32 cellular contexts compared by ENCODE assay signal in genomic region chr5:168002116-168002515, GRCh38.
"Had no signal": no experiment of that assay in that cellular context is flagged by ENCODE, and none has a peak within 500 bp of the region (broad histone marks: within the 10 kb centered on the region; RNA-seq: fewer than 3 reads in every experiment).

No MANE protein-coding gene starts in this region.

- H3K27me3 Mint-ChIP-seq: activated T-cell treated with anti-CD3 and anti-CD28 coated beads, Interleukin-2, amount 50 U/mL, for 24 hours had no signal

- H3K36me3 Mint-ChIP-seq: activated naive CD4-positive, alpha-beta T cell treated with anti-CD3 and anti-CD28 coated beads, Interleukin-2, amount 50 U/mL, for 72 hours had no signal

- H3K9me3 Mint-ChIP-seq: activated CD8-positive, alpha-beta T cell treated with anti-CD3 and anti-CD28 coated beads for 36 hours; activated naive CD4-positive, alpha-beta T cell treated with anti-CD3 and anti-CD28 coated beads for 36 hours; activated naive CD4-positive, alpha-beta T cell treated with anti-CD3 and anti-CD28 coated beads, Interleukin-2, amount 50 U/mL, for 72 hours; activated T-cell treated with anti-CD3 and anti-CD28 coated beads, Interleukin-2, amount 50 U/mL, for 24 hours; activated T-helper 2 cell treated with anti-CD3 and anti-CD28 coated beads, Interferon-gamma antibody, Interleukin-2, Interleukin-4, amounts not matched to agents 10 μg/mL and 5 μg/mL and 100 μg/mL, durations not matched to agents 14 hours and 24 hours and 36 hours had no signal

- H3K4me3 Mint-ChIP-seq: activated CD8-positive, alpha-beta T cell treated with anti-CD3 and anti-CD28 coated beads for 36 hours; activated naive CD4-positive, alpha-beta T cell treated with anti-CD3 and anti-CD28 coated beads for 36 hours; activated T-cell treated with anti-CD3 and anti-CD28 coated beads, Interleukin-2, amount 50 U/mL, for 24 hours; central memory CD8-positive, alpha-beta T cell had no signal

- H3K36me3 ChIP-seq: brain microvascular endothelial cell, cardiac muscle cell, MG63, SJCRH30, WERI-Rb-1 had no signal

- H3K4me1 Mint-ChIP-seq: central memory CD8-positive, alpha-beta T cell had no signal

- H3K27ac Mint-ChIP-seq: activated CD8-positive, alpha-beta T cell treated with anti-CD3 and anti-CD28 coated beads for 36 hours; activated naive CD4-positive, alpha-beta T cell treated with anti-CD3 and anti-CD28 coated beads for 36 hours; activated naive CD4-positive, alpha-beta T cell treated with anti-CD3 and anti-CD28 coated beads, Interleukin-2, amount 50 U/mL, for 72 hours; activated T-cell treated with anti-CD3 and anti-CD28 coated beads, Interleukin-2, amount 50 U/mL, for 24 hours; activated T-helper 2 cell treated with anti-CD3 and anti-CD28 coated beads, Interferon-gamma antibody, Interleukin-2, Interleukin-4, amounts not matched to agents 10 μg/mL and 5 μg/mL and 100 μg/mL, durations not matched to agents 14 hours and 24 hours and 36 hours had no signal

- DNase-seq: activated CD4-positive, alpha-beta T cell treated with anti-CD3 and anti-CD28 coated beads for 1 hour; activated CD4-positive, alpha-beta T cell treated with anti-CD3 and anti-CD28 coated beads for 48 hours; activated CD4-positive, alpha-beta T cell treated with anti-CD3 and anti-CD28 coated beads, Interleukin-2, amount 50 U/mL, for 4 hours; activated CD4-positive, CD25-positive, alpha-beta regulatory T cell; activated CD8-positive, alpha-beta T cell treated with anti-CD3 and anti-CD28 coated beads for 36 hours; activated gamma-delta T cell treated with Interleukin-2 at 50 U/mL for 16 hours; activated naive CD4-positive, alpha-beta T cell treated with anti-CD3 and anti-CD28 coated beads for 36 hours; activated T-cell treated with anti-CD3 and anti-CD28 coated beads, Interleukin-2, amount 50 U/mL, for 24 hours; amniotic stem cell; aorta; brain microvascular endothelial cell; Kasumi-1; KG1; MG63; NCI-H1048; NCI-H1105 treated with DMSO at 0.1 percent for 48 hours; NCI-H1436; NCI-H1694; NCI-H2081 treated with DMSO at 0.1 percent for 48 hours; NCI-H2227 treated with DMSO at 0.1 percent for 48 hours; NCI-H446; NCI-H524; SHP77; SJCRH30; T1000; WERI-Rb-1 had no signal

- H3K27me3 ChIP-seq: brain microvascular endothelial cell, cardiac muscle cell, MG63, SJCRH30 had no signal

- H3K4me3 ChIP-seq: cardiac muscle cell, MG63, SJCRH30, SK-N-MC had no signal

- H3K27ac ChIP-seq: brain microvascular endothelial cell, cardiac muscle cell, SJCRH30, SK-N-MC, WERI-Rb-1 had no signal

- H3K4me1 ChIP-seq: SJCRH30 had no signal

- ATAC-seq: activated CD8-positive, alpha-beta T cell treated with anti-CD3 and anti-CD28 coated beads for 36 hours; activated naive CD4-positive, alpha-beta T cell treated with anti-CD3 and anti-CD28 coated beads, Interleukin-2, amount 50 U/mL, for 72 hours; Panc1 had no signal

- H3K9me3 ChIP-seq: MG63, SJCRH30 had no signal
